Comparison of ENCODE assay signal across 8 cellular contexts in the genomic region with DNA sequence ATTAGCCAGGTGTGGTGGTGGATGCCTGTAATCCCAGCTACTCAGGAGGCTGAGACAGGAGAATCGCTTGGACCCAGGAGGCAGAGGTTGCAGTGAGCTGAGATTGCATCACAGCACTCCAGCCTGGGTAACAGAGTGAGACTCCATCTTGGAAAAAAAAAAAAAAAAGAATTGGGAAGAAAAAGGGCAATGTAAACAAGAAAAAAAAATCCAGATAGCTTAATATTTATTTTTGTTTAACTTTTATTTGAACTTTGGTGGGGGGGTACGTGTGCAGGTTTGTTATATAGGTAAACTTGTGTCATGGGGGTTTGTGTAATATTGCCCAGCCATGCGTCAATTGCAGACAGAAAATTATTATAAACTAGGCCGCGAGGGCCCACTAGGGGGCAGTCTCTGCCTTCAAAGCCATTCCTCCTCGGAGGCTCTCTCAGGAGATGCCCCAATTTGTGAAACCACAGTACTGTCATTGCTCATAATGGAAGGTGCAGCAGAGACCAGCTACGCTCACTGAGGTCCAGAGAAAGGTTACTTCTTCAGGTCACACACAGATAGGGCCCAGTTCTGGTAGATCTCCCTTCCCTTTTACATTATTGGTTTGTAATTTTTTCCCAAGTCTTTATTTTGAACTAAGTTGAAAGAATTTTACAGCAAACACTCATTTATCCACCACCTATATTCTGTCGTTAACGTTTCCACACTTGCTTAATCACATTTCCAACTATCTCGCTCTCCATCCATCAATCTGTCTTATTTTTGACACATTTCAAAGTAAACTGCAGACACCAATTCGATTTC.
DNase-seq lines count a peak whose midpoint lies in the region; ATAC-seq and FAIRE-seq lines count a peak whose summit lies in the region.

No MANE protein-coding gene starts in this region.

- in situ Hi-C loops in KBM-7 (cut with MboI; ENCODE audit: low pct_unique_long_range_greater_than_20kb, low sequenced_read_pairs) = loop anchor here (10.0 kb wide), 1 partner anchor 463 kb away; no protein-coding TSS in a partner anchor

- intact Hi-C loops in posterior cingulate gyrus (cut with DNase I) = loop anchor here (1.0 to 2.0 kb wide), 2 partner anchors 211 to 462 kb away; no protein-coding TSS in a partner anchor

- peak; percentile 54 for ATAC-seq in GM18502 (IDR thresholded peaks at IDR 0.05; ENCODE audit: poor library complexity, unreplicated experiment)

- peak; percentile 83 for DNase-seq in KBM-7
- peak; percentile 70 for DNase-seq in SIG-M5 treated with dmso at 0.1 percent for 504 hours (lab: John Stamatoyannopoulos, UW; ENCODE audit: unreplicated experiment)
- DNase-seq in activated effector memory CD4-positive, alpha-beta T cell treated with Interleukin-2 at 50 U/mL for 16 hours = peak; percentile 63
- DNase-seq in glomerular endothelial cell (ENCODE audit: extremely low read depth, low read depth, low spot score) = peak; percentile 23
- DNase-seq in posterior cingulate gyrus = peak; percentile 53 to 95 (median 83)
- peak; percentile 60 for DNase-seq in ureter (ENCODE audit: low spot score)

- FAIRE-seq in A204.1 (lab: Jason Lieb, UNC) = peak; percentile 16

Comparison
In these comparisons a context has a peak if more than half of its experiments do, and no peak if none do; other contexts are left out.
1. Peak in every context shown above with its lines: DNase-seq and ATAC-seq.
2. DNase-seq: peak in every context shown above with its lines; median percentile 83 in KBM-7; 83 in posterior cingulate gyrus; 70 in SIG-M5 treated with dmso at 0.1 percent for 504 hours; 63 in activated effector memory CD4-positive, alpha-beta T cell treated with Interleukin-2 at 50 U/mL for 16 hours; 60 in ureter; 23 in glomerular endothelial cell.